In the genomic region with DNA sequence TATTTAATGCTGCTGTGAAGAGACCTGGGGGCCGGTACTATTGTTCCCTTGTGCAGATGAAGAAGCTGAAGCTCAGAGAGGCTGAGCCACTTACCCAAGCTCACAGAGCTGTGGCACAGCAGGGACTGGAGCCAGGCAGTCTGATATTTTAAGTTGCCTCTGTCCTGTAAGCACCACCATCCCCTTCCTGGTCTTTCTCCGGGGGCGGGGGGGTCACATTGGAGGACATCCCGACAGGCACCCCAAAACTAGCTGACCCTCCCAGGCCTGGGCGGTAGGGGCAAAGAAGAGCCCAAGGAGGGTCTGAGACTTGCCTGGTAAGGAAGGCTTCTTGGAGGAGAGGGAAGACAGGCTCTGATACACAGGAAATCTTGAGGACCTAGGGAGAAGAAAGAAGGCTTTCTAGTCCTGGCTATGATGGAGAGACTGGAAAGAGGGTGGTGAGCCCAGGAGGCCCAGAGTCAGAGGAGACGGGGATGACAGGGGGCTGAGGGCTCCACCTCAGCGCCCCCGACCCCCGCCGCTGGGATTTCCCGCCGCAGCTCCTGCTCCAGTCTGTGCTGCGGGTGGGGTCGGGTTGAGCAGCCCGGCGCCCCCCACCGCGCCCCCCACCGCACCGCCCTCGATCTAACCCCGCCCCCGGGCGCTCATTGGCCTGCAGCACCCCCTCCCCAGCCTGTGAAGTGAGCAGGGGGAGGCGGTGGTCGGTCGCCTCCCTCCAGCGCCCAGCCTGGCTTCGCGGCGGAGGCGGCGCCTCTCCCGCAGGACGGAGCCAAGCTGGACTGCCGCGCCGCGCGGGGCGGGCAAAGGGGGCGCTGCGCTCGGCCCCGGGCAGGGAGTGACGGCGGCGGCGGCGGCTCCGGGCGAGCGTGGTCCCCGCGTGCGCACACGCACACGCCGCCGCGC, we compare ENCODE assay signal across 11 cellular contexts. TPM values are rescaled to one million over a fixed set of nuclear protein-coding genes. Genes with fewer than 3 reads are reported as not detected.
DNase-seq lines count a peak whose midpoint lies in the region; ATAC-seq and TF ChIP-seq lines count a peak whose summit lies in the region.
"Had no signal": no experiment of that assay in that cellular context is flagged by ENCODE, and none has a peak within 500 bp of the region (broad histone marks: within the 10 kb centered on the region; RNA-seq: fewer than 3 reads in every experiment).

Gene ADCYAP1R1, plus strand, starts transcription at position 711 of the 906 bp plus-strand sequence. CDS start 10,957 bp downstream, outside the sequence.

- no peaks in the 10 kb centered on the region for H3K36me3 Mint-ChIP-seq in chondrocyte (ENCODE audit: low read depth)

- H4K5ac ChIP-seq in mesendoderm (ENCODE audit: low read length): no peak within 1 kb of the TSS

- peak within 1 kb of the TSS; percentile 22 for H3K4me3 ChIP-seq in mesendoderm (ENCODE audit: low read length)
- peak within 1 kb of the TSS; percentile 21 for H3K4me3 ChIP-seq in upper lobe of right lung

- H3K4me1 ChIP-seq in mesendoderm (ENCODE audit: control insufficient read depth, low read depth, low read length) (no peaks in the 10 kb centered on the region), upper lobe of right lung (peaks cover 3% of the 10 kb centered on the region)
- H3K4me1 ChIP-seq: adrenal gland had no signal

- peaks cover 7% of the 10 kb centered on the region for H3K4me1 Mint-ChIP-seq in chondrocyte (ENCODE audit: low read depth)

- no peak within 1 kb of the TSS for H3K23ac ChIP-seq in mesendoderm (ENCODE audit: low read length)

- no peaks in the 10 kb centered on the region for H3K79me1 ChIP-seq in mesendoderm (ENCODE audit: low read length)

- ATAC-seq in upper lobe of right lung: no peak
- ATAC-seq: left colon had no signal

- H3K18ac ChIP-seq in mesendoderm (ENCODE audit: low read length): no peak within 1 kb of the TSS

- no peaks in the 10 kb centered on the region for H3K9me3 Mint-ChIP-seq in chondrocyte (ENCODE audit: low read depth)

- no peak within 1 kb of the TSS for H2BK5ac ChIP-seq in mesendoderm (ENCODE audit: low read length)

- H2BK15ac ChIP-seq in mesendoderm (replicated peaks; ENCODE audit: low read depth): no peak within 1 kb of the TSS

- H3K27ac Mint-ChIP-seq in chondrocyte (ENCODE audit: unreplicated experiment): no peak within 1 kb of the TSS

- no peak within 1 kb of the TSS for H4K8ac ChIP-seq in mesendoderm (ENCODE audit: low read depth, low read length)

- DNase-seq in NCI-H510A treated with DMSO at 0.1 percent for 48 hours (lab: John Stamatoyannopoulos, UW) (peak; percentile 4), NCI-H510A (lab: John Stamatoyannopoulos, UW) (no peak), chondrocyte (ENCODE audit: low spot score) (no peak), mesendoderm (peak; percentile 62), upper lobe of right lung (no peak), foreskin melanocyte (no peak), NCI-H187 (lab: John Stamatoyannopoulos, UW) (no peak), AG08395 (ENCODE audit: low spot score) (no peak)
- DNase-seq: left colon had no signal

- WGBS in mesendoderm (ENCODE audit: extremely low coverage, insufficient coverage, low lambda C conversion rate): no CpG with 5 or more reads among the region's 61 CpGs

- H3K9ac ChIP-seq in mesendoderm (ENCODE audit: low read length): peak within 1 kb of the TSS; percentile 59

- TF ChIP-seq CTCF in chondrocyte (IDR thresholded peaks at IDR 0.05): peak; percentile 30
- TF ChIP-seq CTCF in upper lobe of right lung (IDR thresholded peaks at IDR 0.05): no peak

- H3K4me3 Mint-ChIP-seq in chondrocyte (ENCODE audit: unreplicated experiment): peak within 1 kb of the TSS; percentile 53

- intact Hi-C loops in upper lobe of right lung (cut with DNase I): no loop called here

- peaks cover 66% of the 10 kb centered on the region for H3K27me3 Mint-ChIP-seq in chondrocyte (ENCODE audit: low read depth)

- H2AK5ac ChIP-seq in mesendoderm (ENCODE audit: low read length): no peak within 1 kb of the TSS

- H3K27ac ChIP-seq in mesendoderm (ENCODE audit: low read depth, low read length) (no peak within 1 kb of the TSS), upper lobe of right lung (no peak within 1 kb of the TSS)

- H3K27me3 ChIP-seq in mesendoderm (ENCODE audit: insufficient read depth, low read length, poor library complexity): peaks cover 3% of the 10 kb centered on the region
- H3K27me3 ChIP-seq in upper lobe of right lung: peaks cover 29% of the 10 kb centered on the region

- peak within 1 kb of the TSS; percentile 78 for H3K56ac ChIP-seq in mesendoderm (ENCODE audit: low read length)

- no peaks in the 10 kb centered on the region for H3K36me3 ChIP-seq in mesendoderm (ENCODE audit: control insufficient read depth, insufficient read depth, low read length)
- no peaks in the 10 kb centered on the region for H3K36me3 ChIP-seq in upper lobe of right lung
- H3K36me3 ChIP-seq: adrenal gland had no signal

- H3K4ac ChIP-seq in mesendoderm (ENCODE audit: low read depth, low read length): no peak within 1 kb of the TSS

- peak within 1 kb of the TSS; percentile 86 for H3K4me2 ChIP-seq in mesendoderm (ENCODE audit: low read length)

- H2BK120ac ChIP-seq in mesendoderm (ENCODE audit: low read depth, low read length): no peak within 1 kb of the TSS

- no peaks in the 10 kb centered on the region for H3K79me2 ChIP-seq in mesendoderm (ENCODE audit: control insufficient read depth, insufficient read depth, low read length)

- no peaks in the 10 kb centered on the region for H3K9me3 ChIP-seq in upper lobe of right lung
- H3K9me3 ChIP-seq: adrenal gland had no signal

RNA-seq across cellular contexts. Expression of gene ADCYAP1R1, which starts in this region (rescaled TPM):
- total RNA-seq in chondrocyte: not detected in 3 replicates
- polyA plus RNA-seq in mesendoderm (2013, experiment 1 of 2): 5.1 TPM
- 4.4 TPM for polyA plus RNA-seq in mesendoderm (2013, experiment 2 of 2)
- total RNA-seq in upper lobe of right lung: 1.8 TPM
- total RNA-seq: SK-MEL-5 had no signal

Comparison
In these comparisons a context has a peak if more than half of its experiments do, and no peak if none do; other contexts are left out.
1. DNase-seq: peak in NCI-H510A treated with DMSO at 0.1 percent for 48 hours (single experiment) and mesendoderm (single experiment); none in NCI-H510A (single experiment), chondrocyte (single experiment), upper lobe of right lung (single experiment), foreskin melanocyte (single experiment), NCI-H187 (0 of 2) and AG08395 (single experiment).